ENCODE assay signal across 18 cellular contexts in the genomic region with DNA sequence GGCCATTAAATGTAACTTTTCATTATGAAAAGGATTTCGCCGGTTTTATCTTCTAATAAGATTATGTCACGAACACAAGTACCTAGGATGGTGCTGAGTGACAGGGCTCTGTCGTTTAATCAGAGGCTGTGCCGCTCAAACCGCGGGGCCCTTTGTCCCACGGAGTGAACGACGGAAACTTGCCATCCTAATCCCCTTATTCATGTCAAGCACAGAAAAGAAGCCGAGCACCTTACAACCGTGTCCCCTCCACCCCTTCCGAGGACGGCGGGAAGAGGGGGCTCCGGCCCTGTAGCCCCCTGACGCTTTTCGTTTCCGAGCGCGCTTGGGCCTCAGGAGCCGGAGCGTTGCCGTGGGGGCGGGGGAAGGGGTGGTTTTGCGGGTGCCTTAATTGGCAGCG. TPM values are rescaled to one million over a fixed set of nuclear protein-coding genes. Genes with fewer than 3 reads are reported as not detected.
A peak's percentile ranks its signal among the peaks of the same experiment; 100 is the strongest.
DNase-seq lines count a peak whose midpoint lies in the region; ATAC-seq and TF ChIP-seq lines count a peak whose summit lies in the region.
"Had no signal": no experiment of that assay in that cellular context is flagged by ENCODE, and none has a peak within 500 bp of the region (broad histone marks: within the 10 kb centered on the region; RNA-seq: fewer than 3 reads in every experiment).

No MANE protein-coding gene starts in this region.

- 17 to 19% methylated on average over 27 of the region's 27 CpGs for WGBS in heart right ventricle, 2 donors

- H3K4me1 ChIP-seq in GM23338 (ENCODE audit: insufficient read depth) = peaks cover 44% of the 10 kb centered on the region
- H3K4me1 ChIP-seq in heart right ventricle = peaks cover 0 to 35% (median 22%) of the 10 kb centered on the region in 9 donors

- H3K27me3 ChIP-seq in GM23338 (ENCODE audit: insufficient read depth) (peaks cover 100% of the 10 kb centered on the region), heart right ventricle (peaks cover 24 to 100% (median 100%) of the 10 kb centered on the region in 7 donors)

- no peaks in the 10 kb centered on the region for H3K79me2 ChIP-seq in GM23338 (replicated peaks; ENCODE audit: insufficient read depth)

- no peak overlapping the region for H3K27ac Mint-ChIP-seq in activated CD4-positive, alpha-beta T cell treated with anti-CD3 and anti-CD28 coated beads for 36 hours
- H3K27ac Mint-ChIP-seq in GM23338 (no peak overlapping the region), nephron (peak overlapping the region in 1 of 3 experiments; percentile 43), HFFc6 (no peak overlapping the region)
- H3K27ac Mint-ChIP-seq: progenitor cell of endocrine pancreas had no signal

- H3K4me2 ChIP-seq in GM23338 = peak overlapping the region; percentile 87

- intact Hi-C loops in activated CD4-positive, alpha-beta T cell treated with anti-CD3 and anti-CD28 coated beads for 36 hours (cut with DNase I, micrococcal nuclease) = loop anchor here (2.0 kb wide), 1 partner anchor 14 kb away; no protein-coding TSS in a partner anchor
- intact Hi-C loops in heart right ventricle (cut with DNase I) = loop anchor here in 1 of 10 donors (10.0 kb wide), 1 partner anchor 160 kb away; no protein-coding TSS in a partner anchor

- H3K36me3 ChIP-seq in GM23338 (ENCODE audit: insufficient read depth) (no peaks in the 10 kb centered on the region), heart right ventricle (no peaks in the 10 kb centered on the region)

- no peaks in the 10 kb centered on the region for H3K36me3 Mint-ChIP-seq in activated CD4-positive, alpha-beta T cell treated with anti-CD3 and anti-CD28 coated beads for 36 hours (ENCODE audit: low read depth)
- H3K36me3 Mint-ChIP-seq in GM23338 (ENCODE audit: low read depth) = no peaks in the 10 kb centered on the region
- no peaks in the 10 kb centered on the region for H3K36me3 Mint-ChIP-seq in nephron (ENCODE audit: low read depth)
- no peaks in the 10 kb centered on the region for H3K36me3 Mint-ChIP-seq in HFFc6 (ENCODE audit: low read depth)

- POLR2A ChIA-PET in activated CD4-positive, alpha-beta T cell treated with anti-CD3 and anti-CD28 coated beads for 36 hours (lab: Charles Lee) = no interaction called here

- peak overlapping the region; percentile 26 for H3K4me3 Mint-ChIP-seq in activated CD4-positive, alpha-beta T cell treated with anti-CD3 and anti-CD28 coated beads for 36 hours
- H3K4me3 Mint-ChIP-seq in GM23338 (peak overlapping the region; percentile 69), nephron (peak overlapping the region in 2 of 3 experiments; percentile 58 to 67), HFFc6 (no peak overlapping the region)

- no peak for ATAC-seq in activated CD4-positive, alpha-beta T cell treated with anti-CD3 and anti-CD28 coated beads for 36 hours
- ATAC-seq in GM23338 (no peak), heart right ventricle (no peak)

- H3F3A ChIP-seq in GM23338 (replicated peaks; ENCODE audit: low read depth) = peaks cover 15% of the 10 kb centered on the region

- TF ChIP-seq CTCF in GM23338 (conservative IDR thresholded peaks at IDR 0.05; ENCODE audit: low read depth in 2 of 2) (no peak), nephron (IDR thresholded peaks at IDR 0.05; ENCODE audit: unreplicated experiment in 3 of 3) (no peak), HFFc6 (IDR thresholded peaks at IDR 0.05) (no peak), heart right ventricle (IDR thresholded peaks at IDR 0.05) (no peak)

- H3K9me2 ChIP-seq in GM23338 (ENCODE audit: insufficient read depth) = no peaks in the 10 kb centered on the region

- peaks cover 77% of the 10 kb centered on the region for H3K27me3 Mint-ChIP-seq in activated CD4-positive, alpha-beta T cell treated with anti-CD3 and anti-CD28 coated beads for 36 hours
- peaks cover 100% of the 10 kb centered on the region for H3K27me3 Mint-ChIP-seq in GM23338 (ENCODE audit: insufficient read depth, low read depth, poor library complexity)
- peaks cover 100% of the 10 kb centered on the region for H3K27me3 Mint-ChIP-seq in nephron (ENCODE audit: low read depth)
- H3K27me3 Mint-ChIP-seq in HFFc6 (ENCODE audit: insufficient read depth) = peaks cover 72% of the 10 kb centered on the region

- no peak overlapping the region for H2AFZ ChIP-seq in GM23338

- no peak for DNase-seq in activated CD4-positive, alpha-beta T cell treated with anti-CD3 and anti-CD28 coated beads for 36 hours
- no peak for DNase-seq in activated CD4-positive, alpha-beta T cell treated with anti-CD3 and anti-CD28 coated beads, Interleukin-2, amount 50 U/mL, for 48 hours
- DNase-seq in GM23338 (ENCODE audit: low spot score) (peak; percentile 31), ecto neural progenitor cell (ENCODE audit: low spot score) (peak; percentile 78), HFFc6 (no peak), heart right ventricle (no peak), pons (ENCODE audit: low spot score) (no peak)
- DNase-seq: activated gamma-delta T cell, HCEC 1CT, KG1, NCI-H1105, NCI-H2171 treated with DMSO at 0.1 percent for 48 hours, trophoblast cell had no signal

- H3K9me3 Mint-ChIP-seq in activated CD4-positive, alpha-beta T cell treated with anti-CD3 and anti-CD28 coated beads for 36 hours (ENCODE audit: low read depth) = no peaks in the 10 kb centered on the region
- H3K9me3 Mint-ChIP-seq in GM23338 = no peaks in the 10 kb centered on the region
- no peaks in the 10 kb centered on the region for H3K9me3 Mint-ChIP-seq in nephron
- H3K9me3 Mint-ChIP-seq in HFFc6 = no peaks in the 10 kb centered on the region

- H4K20me1 ChIP-seq in GM23338 (replicated peaks; ENCODE audit: insufficient read depth) = peaks cover 12% of the 10 kb centered on the region

- H3K4me1 Mint-ChIP-seq in activated CD4-positive, alpha-beta T cell treated with anti-CD3 and anti-CD28 coated beads for 36 hours = peaks cover 11% of the 10 kb centered on the region
- peaks cover 39% of the 10 kb centered on the region for H3K4me1 Mint-ChIP-seq in GM23338
- peaks cover 37% of the 10 kb centered on the region for H3K4me1 Mint-ChIP-seq in nephron
- H3K4me1 Mint-ChIP-seq in HFFc6 (ENCODE audit: low read depth) = no peaks in the 10 kb centered on the region

- H3K9me3 ChIP-seq in heart right ventricle = no peaks in the 10 kb centered on the region

- H3K4me3 ChIP-seq in GM23338 (peak overlapping the region; percentile 58), heart right ventricle (peak overlapping the region in 1 of 10 donors; percentile 46)

- CTCF ChIA-PET in activated CD4-positive, alpha-beta T cell treated with anti-CD3 and anti-CD28 coated beads for 36 hours (lab: Charles Lee) = no interaction called here

- no peak overlapping the region for H3K27ac ChIP-seq in GM23338 (ENCODE audit: low read depth)
- H3K27ac ChIP-seq in heart right ventricle = no peak overlapping the region
- H3K27ac ChIP-seq: C4-2B, epithelial cell of prostate had no signal

TF ChIP-seq in GM23338, 12 proteins besides CTCF, POLR2A, EP300 and RAD21 (continues in another document):
- TF ChIP-seq, protein P1, sequence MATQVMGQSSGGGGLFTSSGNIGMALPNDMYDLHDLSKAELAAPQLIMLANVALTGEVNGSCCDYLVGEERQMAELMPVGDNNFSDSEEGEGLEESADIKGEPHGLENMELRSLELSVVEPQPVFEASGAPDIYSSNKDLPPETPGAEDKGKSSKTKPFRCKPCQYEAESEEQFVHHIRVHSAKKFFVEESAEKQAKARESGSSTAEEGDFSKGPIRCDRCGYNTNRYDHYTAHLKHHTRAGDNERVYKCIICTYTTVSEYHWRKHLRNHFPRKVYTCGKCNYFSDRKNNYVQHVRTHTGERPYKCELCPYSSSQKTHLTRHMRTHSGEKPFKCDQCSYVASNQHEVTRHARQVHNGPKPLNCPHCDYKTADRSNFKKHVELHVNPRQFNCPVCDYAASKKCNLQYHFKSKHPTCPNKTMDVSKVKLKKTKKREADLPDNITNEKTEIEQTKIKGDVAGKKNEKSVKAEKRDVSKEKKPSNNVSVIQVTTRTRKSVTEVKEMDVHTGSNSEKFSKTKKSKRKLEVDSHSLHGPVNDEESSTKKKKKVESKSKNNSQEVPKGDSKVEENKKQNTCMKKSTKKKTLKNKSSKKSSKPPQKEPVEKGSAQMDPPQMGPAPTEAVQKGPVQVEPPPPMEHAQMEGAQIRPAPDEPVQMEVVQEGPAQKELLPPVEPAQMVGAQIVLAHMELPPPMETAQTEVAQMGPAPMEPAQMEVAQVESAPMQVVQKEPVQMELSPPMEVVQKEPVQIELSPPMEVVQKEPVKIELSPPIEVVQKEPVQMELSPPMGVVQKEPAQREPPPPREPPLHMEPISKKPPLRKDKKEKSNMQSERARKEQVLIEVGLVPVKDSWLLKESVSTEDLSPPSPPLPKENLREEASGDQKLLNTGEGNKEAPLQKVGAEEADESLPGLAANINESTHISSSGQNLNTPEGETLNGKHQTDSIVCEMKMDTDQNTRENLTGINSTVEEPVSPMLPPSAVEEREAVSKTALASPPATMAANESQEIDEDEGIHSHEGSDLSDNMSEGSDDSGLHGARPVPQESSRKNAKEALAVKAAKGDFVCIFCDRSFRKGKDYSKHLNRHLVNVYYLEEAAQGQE (IDR thresholded peaks at IDR 0.05; ENCODE audit: unreplicated experiment) = no peak

RNA-seq across cellular contexts. Expression of a gene that starts 11.2 kb away (rescaled TPM):
- not detected for total RNA-seq in activated CD4-positive, alpha-beta T cell treated with anti-CD3 and anti-CD28 coated beads for 36 hours
- 0.21 TPM in 1 of 2 replicates, not detected in the other for total RNA-seq in GM23338 (2014; rRNA removed; shearing (Covaris generic))
- 0.05 and 0.08 TPM in 2 replicates for polyA plus RNA-seq in GM23338 (2016; fragmentation: Nextera tagmentation; extraction: Ambion mirVana)
- total RNA-seq in HFFc6 (2021; fragmentation: NEBNext Ultra II Directional; extraction: Animal tissue kit (Norgen Biotek cat#: 25700)) = not detected
- under 1 TPM; 0.26 to 0.97 (median 0.47) TPM for total RNA-seq in heart right ventricle
- under 1 TPM; 0.25 to 0.29 TPM for polyA plus RNA-seq in heart right ventricle
- total RNA-seq: liver had no signal
- polyA plus RNA-seq: liver had no signal

Comparison
In these comparisons a context has a peak if more than half of its experiments do, and no peak if none do; other contexts are left out.
1. DNase-seq: peak in GM23338 (single experiment) and ecto neural progenitor cell (single experiment); none in activated CD4-positive, alpha-beta T cell treated with anti-CD3 and anti-CD28 coated beads for 36 hours (single experiment), activated CD4-positive, alpha-beta T cell treated with anti-CD3 and anti-CD28 coated beads, Interleukin-2, amount 50 U/mL, for 48 hours (0 of 2), HFFc6 (single experiment), heart right ventricle (0 of 2) and pons (single experiment).